In genomic region chr11:124783002-124783401, GRCh38 we compare ENCODE assay signal across 4 cellular contexts. TPM values are rescaled to one million over a fixed set of nuclear protein-coding genes. Genes with fewer than 3 reads are reported as not detected.
"Had no signal": no experiment of that assay in that cellular context is flagged by ENCODE, and none has a peak within 500 bp of the region (broad histone marks: within the 10 kb centered on the region; RNA-seq: fewer than 3 reads in every experiment).

No MANE protein-coding gene starts in this region.

- H3K4me3 ChIP-seq: GM12878 had no signal

- DNase-seq: GDM1, GF-D8 had no signal

- ATAC-seq: GM12878 had no signal

RNA-seq across cellular contexts. Expression of gene ESAM, which starts 20.9 kb away (rescaled TPM):
- total RNA-seq: G401 had no signal

RNA-seq across cellular contexts. Expression of gene VSIG2, which starts 30.9 kb away (rescaled TPM):
- total RNA-seq: G401 had no signal
